ENCODE assay signal across 18 cellular contexts in the genomic region with DNA sequence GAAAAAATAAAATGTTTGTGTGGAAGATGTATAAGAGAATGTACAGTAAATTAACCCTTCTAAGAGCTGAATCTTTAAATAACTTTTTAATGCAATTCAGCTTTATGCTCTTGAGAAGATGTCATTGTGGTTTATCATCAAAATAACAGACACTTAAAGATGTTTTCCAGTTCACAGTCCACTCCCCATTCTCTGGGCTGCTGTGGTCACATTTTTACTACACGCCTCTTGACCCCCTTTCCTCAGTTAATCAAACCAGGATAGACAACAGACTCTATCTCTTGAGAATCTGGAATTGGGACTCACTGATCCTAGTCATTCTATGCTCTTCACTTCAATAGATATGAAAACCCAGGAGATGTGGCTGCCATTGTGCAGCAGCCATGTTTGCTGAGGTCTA. TPM values are rescaled to one million over a fixed set of nuclear protein-coding genes. Genes with fewer than 3 reads are reported as not detected.
"Had no signal": no experiment of that assay in that cellular context is flagged by ENCODE, and none has a peak within 500 bp of the region (broad histone marks: within the 10 kb centered on the region; RNA-seq: fewer than 3 reads in every experiment).

No MANE protein-coding gene starts in this region.

- H3K4me3 ChIP-seq: breast epithelium, lung, sigmoid colon, thyroid gland had no signal

- H2AFZ ChIP-seq: parathyroid adenoma had no signal

- H3K36me3 Mint-ChIP-seq: activated naive CD4-positive, alpha-beta T cell treated with anti-CD3 and anti-CD28 coated beads, Interleukin-2, amount 50 U/mL, for 72 hours; naive B cell; stimulated activated effector memory CD8-positive, alpha-beta T cell treated with anti-CD3 and anti-CD28 coated beads, Interleukin-12 subunit alpha, Interleukin-12 subunit beta, amount 100 ng/mL, for 72 hours had no signal

- H3K9ac ChIP-seq: parathyroid adenoma had no signal

- H3K36me3 ChIP-seq: breast epithelium, sigmoid colon, thyroid gland had no signal

- H3K27ac Mint-ChIP-seq: endodermal cell; naive B cell; stimulated activated effector memory CD8-positive, alpha-beta T cell treated with anti-CD3 and anti-CD28 coated beads, Interleukin-12 subunit alpha, Interleukin-12 subunit beta, amount 100 ng/mL, for 72 hours; T-helper 2 cell treated with Interferon-gamma antibody and Interleukin-4, amounts not matched to agents 5 μg/mL and 100 μg/mL, for 36 hours had no signal

- H3K4me1 Mint-ChIP-seq: naive B cell had no signal

- FAIRE-seq: urothelium cell line had no signal

- H3K27ac ChIP-seq: breast epithelium, parathyroid adenoma, sigmoid colon, thyroid gland had no signal

- H3K79me2 ChIP-seq: parathyroid adenoma had no signal

- DNase-seq: activated gamma-delta T cell, cerebellar nuclear complex, dermis blood vessel endothelial cell, endodermal cell, erythroblast, islet precursor cell, naive B cell, sigmoid colon, thyroid gland had no signal

- H3K4me3 Mint-ChIP-seq: endodermal cell; naive B cell; stimulated activated effector memory CD8-positive, alpha-beta T cell treated with anti-CD3 and anti-CD28 coated beads, Interleukin-12 subunit alpha, Interleukin-12 subunit beta, amount 100 ng/mL, for 72 hours; T-helper 2 cell treated with Interferon-gamma antibody and Interleukin-4, amounts not matched to agents 5 μg/mL and 100 μg/mL, for 36 hours had no signal

- H3K4me1 ChIP-seq: breast epithelium, parathyroid adenoma, sigmoid colon, thyroid gland had no signal

- H3K27me3 ChIP-seq: breast epithelium, sigmoid colon, thyroid gland had no signal

- H3K9me3 ChIP-seq: sigmoid colon, thyroid gland had no signal

RNA-seq across cellular contexts. Expression of a gene that starts 24.7 kb away (rescaled TPM):
- total RNA-seq: activated CD8-positive, alpha-beta memory T cell treated with anti-CD3 and anti-CD28 coated beads for 36 hours; activated naive CD4-positive, alpha-beta T cell treated with anti-CD3 and anti-CD28 coated beads, Interleukin-2, amount 50 U/mL, for 72 hours; breast epithelium; dermis blood vessel endothelial cell; endodermal cell; mononuclear cell; sigmoid colon; thyroid gland had no signal
- polyA plus RNA-seq: lung, sigmoid colon had no signal
